Comparison of ENCODE assay signal across 8 cellular contexts in the genomic region with DNA sequence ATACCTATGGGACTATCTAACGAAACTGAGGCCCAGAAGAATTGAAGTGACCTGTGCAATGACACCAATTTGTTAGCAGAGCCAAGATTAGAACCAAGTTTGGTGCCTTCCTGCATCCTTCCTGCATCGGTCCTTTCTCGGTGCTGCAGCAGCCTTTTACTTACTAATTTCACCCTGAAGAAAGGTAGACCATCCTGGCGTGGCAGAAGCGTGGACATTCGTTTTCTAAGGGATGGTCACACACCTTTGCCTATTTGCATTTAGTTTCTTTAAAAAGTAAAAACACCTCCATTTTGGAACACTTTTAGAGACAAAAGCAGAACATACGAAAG. TPM values are rescaled to one million over a fixed set of nuclear protein-coding genes. Genes with fewer than 3 reads are reported as not detected.
A peak's percentile ranks its signal among the peaks of the same experiment; 100 is the strongest.
DNase-seq lines count a peak whose midpoint lies in the region; ATAC-seq, FAIRE-seq and TF ChIP-seq lines count a peak whose summit lies in the region.

No MANE protein-coding gene starts in this region.

- no peaks in the 10 kb centered on the region for H4K20me1 ChIP-seq in HepG2 (ENCODE audit: insufficient read depth, low read length)

- peaks cover 0 to 4% (median 0%) of the 10 kb centered on the region in 3 donors for H3K9me3 Mint-ChIP-seq in IgD-negative memory B cell

- no peak for TF ChIP-seq POLR2A in HepG2 (IDR thresholded peaks at IDR 0.05; ENCODE audit: insufficient read depth in 1 of 2, low read depth in 2 of 2, low read length in 2 of 2)

- TF ChIP-seq CTCF in ascending aorta (IDR thresholded peaks at IDR 0.05) (no peak), HepG2 (CRISPR knock-in tag; IDR thresholded peaks at IDR 0.05) (no peak), tibial artery (IDR thresholded peaks at IDR 0.05) (no peak)

- no peak for TF ChIP-seq RAD21 in HepG2 (CRISPR knock-in tag; IDR thresholded peaks at IDR 0.05)

- peak overlapping the region; percentile 81 for H3K4me2 ChIP-seq in HepG2 (ENCODE audit: low read depth, low read length)

- H3K79me2 ChIP-seq in HepG2 (ENCODE audit: insufficient read depth, low read length), result peaks cover 28% of the 10 kb centered on the region

- peak overlapping the region; percentile 91 for H2AFZ ChIP-seq in HepG2 (ENCODE audit: low read length)

- H3K4me1 ChIP-seq in ascending aorta (peaks cover 0 to 22% of the 10 kb centered on the region in 2 donors), HepG2 (ENCODE audit: insufficient read depth, low read length) (peaks cover 25% of the 10 kb centered on the region), tibial artery (peaks cover 0 to 36% (median 16%) of the 10 kb centered on the region in 4 donors)

- H3K27ac ChIP-seq in ascending aorta (peak overlapping the region; percentile 84 to 88), HepG2 (ENCODE audit: extremely low read length, insufficient read depth, low read length) (peak overlapping the region; percentile 80), tibial artery (peak overlapping the region; percentile 90 to 98)

- in situ Hi-C loops in HepG2 (cut with HindIII; ENCODE audit: extremely low pct_ligation_motif_present, low pct_unique_long_range_greater_than_20kb), result no loop called here

- H3K4me3 ChIP-seq in ascending aorta (peak overlapping the region; percentile 76 to 81), HepG2 (replicated peaks in 1 of 3; ENCODE audit: insufficient read depth in 1 of 3, low read depth in 2 of 3, low read length in 3 of 3) (peak overlapping the region; percentile 79 to 95 (median 90)), tibial artery (peak overlapping the region; percentile 80 to 99)

- H3K27ac Mint-ChIP-seq in IgD-negative memory B cell, result peak overlapping the region; percentile 85 to 99 (median 98)

- 0% methylated on average over 7 of the region's 7 CpGs for WGBS in HepG2 (ENCODE audit: low lambda C conversion rate)

- BruUV-seq in HepG2 (replicated peaks; lab: Mats Ljungman, UMichigan), result TSS peak; percentile 99

- POLR2A ChIA-PET in HepG2 (lab: Yijun Ruan, JAX), result no interaction called here

- intact Hi-C loops in ascending aorta (cut with DNase I), result loop anchor here (5.0 kb wide), 1 partner anchor 311 kb away; a partner anchor contains a TSS
- intact Hi-C loops in HepG2 (cut with micrococcal nuclease; ENCODE audit: unreplicated experiment), result no loop called here
- intact Hi-C loops in tibial artery (cut with DNase I; ENCODE audit: low total_unique reads), result no loop called here

- H3K4me1 Mint-ChIP-seq in IgD-negative memory B cell, result peaks cover 28 to 34% (median 30%) of the 10 kb centered on the region in 3 donors

- no peaks in the 10 kb centered on the region for H3K27me3 ChIP-seq in ascending aorta
- H3K27me3 ChIP-seq in HepG2 (ENCODE audit: control insufficient read depth in 1 of 2, insufficient read depth in 2 of 2, low read length in 2 of 2), result no peaks in the 10 kb centered on the region; a peak in 2 of 5 replicates
- no peaks in the 10 kb centered on the region for H3K27me3 ChIP-seq in tibial artery

- H3K36me3 ChIP-seq in ascending aorta (no peaks in the 10 kb centered on the region), HepG2 (replicated peaks in 1 of 2; ENCODE audit: control insufficient read depth in 1 of 2, insufficient read depth in 2 of 2, low read length in 2 of 2) (no peaks in the 10 kb centered on the region; a peak in 1 of 5 replicates), tibial artery (peaks cover 0 to 2% (median 2%) of the 10 kb centered on the region in 3 donors)

- peaks cover 3% of the 10 kb centered on the region for H3K36me3 Mint-ChIP-seq in IgD-negative memory B cell

- no peak for FAIRE-seq in HepG2 (lab: Jason Lieb, UNC)

- H3K9me3 ChIP-seq in ascending aorta, result no peaks in the 10 kb centered on the region
- H3K9me3 ChIP-seq in HepG2 (ENCODE audit: low read length), result no peaks in the 10 kb centered on the region
- no peaks in the 10 kb centered on the region for H3K9me3 ChIP-seq in tibial artery

- peak; percentile 25 for DNase-seq in Daoy (ENCODE audit: low read depth)
- no peak for DNase-seq in ascending aorta (ENCODE audit: low spot score in 2 of 2)
- no peak for DNase-seq in HepG2 (ENCODE audit: low spot score)
- no peak for DNase-seq in tibial artery
- no peak for DNase-seq in occipital lobe (lab: John Stamatoyannopoulos, UW)

- CTCF ChIA-PET in HepG2 (lab: Yijun Ruan, JAX; ENCODE audit: low intra/inter-chr PET ratio, low total read pairs), result no interaction called here

- TF ChIP-seq EP300 in HepG2 (IDR thresholded peaks at IDR 0.05; ENCODE audit: low read depth in 2 of 2, low read length in 2 of 2), result no peak
- no peak for TF ChIP-seq EP300 in HepG2 (CRISPR knock-in tag; IDR thresholded peaks at IDR 0.05; ENCODE audit: borderline replicate concordance)

- H3K9ac ChIP-seq in HepG2 (ENCODE audit: insufficient read depth, low read depth, low read length), result peak overlapping the region; percentile 95

- no peaks in the 10 kb centered on the region for H3K27me3 Mint-ChIP-seq in IgD-negative memory B cell

- H3K4me3 Mint-ChIP-seq in IgD-negative memory B cell, result peak overlapping the region; percentile 94 to 99 (median 96)

- peak; percentile 14; the same call in 2 of the 3 replicates for ATAC-seq in HepG2
- ATAC-seq in HG03442 (IDR thresholded peaks at IDR 0.05; ENCODE audit: unreplicated experiment), result no peak
- ATAC-seq in GM19351 (IDR thresholded peaks at IDR 0.05; ENCODE audit: unreplicated experiment), result no peak

TF ChIP-seq in HepG2, 621 proteins besides CTCF, POLR2A, EP300 and RAD21 (continues in another document):
- TF ChIP-seq KLF11 (CRISPR knock-in tag; IDR thresholded peaks at IDR 0.05), result no peak
- TF ChIP-seq MED13 (CRISPR knock-in tag; IDR thresholded peaks at IDR 0.05), result no peak
- 0 out of 2 replicates have a peak, but pooled peaks have one; percentile 11 for TF ChIP-seq KLF6 (CRISPR knock-in tag; IDR thresholded peaks at IDR 0.05)

RNA-seq across cellular contexts. Expression of a gene that starts 0.7 kb away (rescaled TPM):
- total RNA-seq in Daoy (2014; rRNA removed; shearing (Covaris generic)), result 128 and 249 TPM in 2 replicates
- polyA plus RNA-seq in IgD-negative memory B cell (49.0 TPM), HepG2 (2011; rRNA removed) (34.4 and 44.3 TPM in 2 replicates)
- total RNA-seq in ascending aorta (7.9 TPM), HepG2 (2016; rRNA removed; fragmentation: Illumina TruSeq; extraction: Trizol) (67.3 and 96.1 TPM in 2 replicates), occipital lobe (116 TPM)
- total RNA-seq in HepG2 (2016; cell fraction: cytosol; rRNA removed; fragmentation: Illumina TruSeq; extraction: Trizol; ENCODE audit: low read depth), result 35.9 and 53.3 TPM in 2 replicates
- total RNA-seq in HepG2 (2016; cell fraction: insoluble cytoplasmic fraction; rRNA removed; fragmentation: Illumina TruSeq; extraction: Trizol), result 81.0 and 101 TPM in 2 replicates
- 53.8 and 61.9 TPM in 2 replicates for total RNA-seq in HepG2 (2016; cell fraction: membrane; rRNA removed; fragmentation: Illumina TruSeq; extraction: Trizol)
- total RNA-seq in HepG2 (2016; cell fraction: nucleus; rRNA removed; fragmentation: Illumina TruSeq; extraction: Trizol), result 39.9 and 43.1 TPM in 2 replicates
- polyA plus RNA-seq in HepG2 (2011; cell fraction: cytosol; rRNA removed), result 46.4 and 47.7 TPM in 2 replicates
- 13.2 and 28.6 TPM in 2 replicates for polyA plus RNA-seq in HepG2 (2011; cell fraction: nucleus; rRNA removed)
- polyA plus RNA-seq in HepG2 (2012), result 28.4 and 36.0 TPM in 2 replicates
- 34.6 and 39.9 TPM in 2 replicates for polyA plus RNA-seq in HepG2 (2016; cell fraction: cytosol; fragmentation: Illumina TruSeq; extraction: Trizol; ENCODE audit: low read depth)
- polyA plus RNA-seq in HepG2 (2016; cell fraction: insoluble cytoplasmic fraction; fragmentation: Illumina TruSeq; extraction: Trizol; ENCODE audit: low read depth), result 109 and 132 TPM in 2 replicates
- polyA plus RNA-seq in HepG2 (2016; cell fraction: membrane; fragmentation: Illumina TruSeq; extraction: Trizol; ENCODE audit: low read depth), result 51.6 and 53.1 TPM in 2 replicates
- polyA plus RNA-seq in HepG2 (2016; cell fraction: nucleus; fragmentation: Illumina TruSeq; extraction: Trizol; ENCODE audit: insufficient read depth, low read depth), result 71.0 and 93.8 TPM in 2 replicates
- 10.8 and 18.1 TPM in 2 replicates for polyA minus RNA-seq in HepG2 (2011; rRNA and poly(A)+ RNA removed; ENCODE audit: low replicate concordance)
- polyA minus RNA-seq in HepG2 (2011; cell fraction: cytosol; rRNA and poly(A)+ RNA removed), result 7.6 and 8.1 TPM in 2 replicates
- polyA minus RNA-seq in HepG2 (2011; cell fraction: nucleus; rRNA and poly(A)+ RNA removed), result 30.3 and 31.8 TPM in 2 replicates

RNA-seq across cellular contexts. Expression of a gene that starts 41.3 kb away (rescaled TPM):
- 5.1 and 7.9 TPM in 2 replicates for total RNA-seq in Daoy (2014; rRNA removed; shearing (Covaris generic))
- polyA plus RNA-seq in IgD-negative memory B cell (not detected), HepG2 (2011; rRNA removed) (not detected in 2 replicates)
- total RNA-seq in ascending aorta (not detected), HepG2 (2016; rRNA removed; fragmentation: Illumina TruSeq; extraction: Trizol) (not detected in 2 replicates), occipital lobe (5.9 TPM)
- total RNA-seq in HepG2 (2016; cell fraction: cytosol; rRNA removed; fragmentation: Illumina TruSeq; extraction: Trizol; ENCODE audit: low read depth), result not detected in 2 replicates
- total RNA-seq in HepG2 (2016; cell fraction: insoluble cytoplasmic fraction; rRNA removed; fragmentation: Illumina TruSeq; extraction: Trizol), result not detected in 2 replicates
- total RNA-seq in HepG2 (2016; cell fraction: membrane; rRNA removed; fragmentation: Illumina TruSeq; extraction: Trizol), result not detected in 2 replicates
- not detected in 2 replicates for total RNA-seq in HepG2 (2016; cell fraction: nucleus; rRNA removed; fragmentation: Illumina TruSeq; extraction: Trizol)
- not detected in 2 replicates for polyA plus RNA-seq in HepG2 (2011; cell fraction: cytosol; rRNA removed)
- polyA plus RNA-seq in HepG2 (2011; cell fraction: nucleus; rRNA removed), result not detected in 2 replicates
- polyA plus RNA-seq in HepG2 (2012), result not detected in 2 replicates
- not detected in 2 replicates for polyA plus RNA-seq in HepG2 (2016; cell fraction: cytosol; fragmentation: Illumina TruSeq; extraction: Trizol; ENCODE audit: low read depth)
- polyA plus RNA-seq in HepG2 (2016; cell fraction: insoluble cytoplasmic fraction; fragmentation: Illumina TruSeq; extraction: Trizol; ENCODE audit: low read depth), result not detected in 2 replicates
- not detected in 2 replicates for polyA plus RNA-seq in HepG2 (2016; cell fraction: membrane; fragmentation: Illumina TruSeq; extraction: Trizol; ENCODE audit: low read depth)
- not detected in 2 replicates for polyA plus RNA-seq in HepG2 (2016; cell fraction: nucleus; fragmentation: Illumina TruSeq; extraction: Trizol; ENCODE audit: insufficient read depth, low read depth)
- not detected in 2 replicates for polyA minus RNA-seq in HepG2 (2011; rRNA and poly(A)+ RNA removed; ENCODE audit: low replicate concordance)
- not detected in 2 replicates for polyA minus RNA-seq in HepG2 (2011; cell fraction: cytosol; rRNA and poly(A)+ RNA removed)
- polyA minus RNA-seq in HepG2 (2011; cell fraction: nucleus; rRNA and poly(A)+ RNA removed), result not detected in 2 replicates
